9 cellular contexts compared by ENCODE assay signal in genomic region chr7:137961200-137962177, GRCh38. TPM values are rescaled to one million over a fixed set of nuclear protein-coding genes. Genes with fewer than 3 reads are reported as not detected.
DNase-seq lines count a peak whose midpoint lies in the region; ATAC-seq, FAIRE-seq and TF ChIP-seq lines count a peak whose summit lies in the region.
"Had no signal": no experiment of that assay in that cellular context is flagged by ENCODE, and none has a peak within 500 bp of the region (broad histone marks: within the 10 kb centered on the region; RNA-seq: fewer than 3 reads in every experiment).

No MANE protein-coding gene starts in this region.

- TF ChIP-seq RAD21 in HepG2 (CRISPR knock-in tag; IDR thresholded peaks at IDR 0.05), result no peak

- no peaks in the 10 kb centered on the region for H3K9me3 Mint-ChIP-seq in activated T-cell treated with anti-CD3 and anti-CD28 coated beads, Interleukin-2, amount 50 U/mL, for 72 hours

- peaks cover 97% of the 10 kb centered on the region for H3K79me2 ChIP-seq in HepG2 (ENCODE audit: insufficient read depth, low read length)

- BruUV-seq in HepG2 (replicated peaks; lab: Mats Ljungman, UMichigan), result no TSS peak

- no peak overlapping the region for H3K27ac Mint-ChIP-seq in activated T-cell treated with anti-CD3 and anti-CD28 coated beads, Interleukin-2, amount 50 U/mL, for 72 hours

- no peak overlapping the region for H3K9ac ChIP-seq in HepG2 (ENCODE audit: insufficient read depth, low read depth, low read length)

- intact Hi-C loops in right lobe of liver (cut with DNase I) (no loop called here), HepG2 (cut with micrococcal nuclease; ENCODE audit: unreplicated experiment) (no loop called here), thyroid gland (cut with DNase I) (no loop called here)

- TF ChIP-seq CTCF in right lobe of liver (IDR thresholded peaks at IDR 0.05), result no peak
- no peak for TF ChIP-seq CTCF in HepG2 (CRISPR knock-in tag; IDR thresholded peaks at IDR 0.05)
- no peak for TF ChIP-seq CTCF in thyroid gland (IDR thresholded peaks at IDR 0.05)

- in situ Hi-C loops in HepG2 (cut with HindIII; ENCODE audit: extremely low pct_ligation_motif_present, low pct_unique_long_range_greater_than_20kb), result no loop called here

- H3K27me3 Mint-ChIP-seq in activated T-cell treated with anti-CD3 and anti-CD28 coated beads, Interleukin-2, amount 50 U/mL, for 72 hours (ENCODE audit: low read depth), result no peaks in the 10 kb centered on the region

- no peaks in the 10 kb centered on the region for H3K36me3 Mint-ChIP-seq in activated T-cell treated with anti-CD3 and anti-CD28 coated beads, Interleukin-2, amount 50 U/mL, for 72 hours (ENCODE audit: insufficient read depth in 2 of 2)

- H3K4me3 Mint-ChIP-seq in activated T-cell treated with anti-CD3 and anti-CD28 coated beads, Interleukin-2, amount 50 U/mL, for 72 hours, result peak overlapping the region; percentile 10 to 21

- H3K27ac ChIP-seq in right lobe of liver (no peak overlapping the region), HepG2 (ENCODE audit: extremely low read length, insufficient read depth, low read length) (no peak overlapping the region), thyroid gland (peak overlapping the region; percentile 18 to 88 (median 80))

- DNase-seq in right lobe of liver (no peak), HepG2 (ENCODE audit: low spot score) (no peak), thyroid gland (no peak), NCI-H2107 treated with DMSO at 0.1 percent for 48 hours (lab: John Stamatoyannopoulos, UW; ENCODE audit: unreplicated experiment) (no peak), KG1 (lab: John Stamatoyannopoulos, UW) (no peak), globus pallidus (ENCODE audit: low spot score) (no peak)
- DNase-seq in activated T-cell treated with anti-CD3 and anti-CD28 coated beads, Interleukin-2, amount 50 U/mL, for 72 hours, result peak; percentile 52 to 55
- DNase-seq: cortex of kidney had no signal

- H3K4me1 Mint-ChIP-seq in activated T-cell treated with anti-CD3 and anti-CD28 coated beads, Interleukin-2, amount 50 U/mL, for 72 hours (ENCODE audit: low read depth), result peaks cover 29% of the 10 kb centered on the region

- no peak overlapping the region for H3K4me2 ChIP-seq in HepG2 (ENCODE audit: low read depth, low read length)

- no peaks in the 10 kb centered on the region for H3K27me3 ChIP-seq in right lobe of liver
- H3K27me3 ChIP-seq in HepG2 (ENCODE audit: control insufficient read depth in 1 of 2, insufficient read depth in 2 of 2, low read length in 2 of 2), result no peaks in the 10 kb centered on the region
- no peaks in the 10 kb centered on the region for H3K27me3 ChIP-seq in thyroid gland

- 77% methylated on average over 9 of the region's 11 CpGs for WGBS in right lobe of liver (ENCODE audit: insufficient coverage, low coverage, low lambda C conversion rate, missing lambda C conversion rate)
- WGBS in HepG2 (ENCODE audit: low lambda C conversion rate), result 95% methylated on average over 11 of the region's 11 CpGs
- 95% methylated on average over 11 of the region's 11 CpGs for WGBS in thyroid gland, 2 donors

- ATAC-seq in right lobe of liver (peak; percentile 34 to 69 (median 60)), HepG2 (no peak), HG03159 (IDR thresholded peaks at IDR 0.05; ENCODE audit: unreplicated experiment) (peak; percentile 75)
- peak; percentile 100 for ATAC-seq in activated T-cell treated with anti-CD3 and anti-CD28 coated beads, Interleukin-2, amount 50 U/mL, for 72 hours (replicated peaks in 1 of 2)

- H2AFZ ChIP-seq in HepG2 (ENCODE audit: low read length), result no peak overlapping the region

- TF ChIP-seq POLR2A in right lobe of liver (IDR thresholded peaks at IDR 0.05) (no peak), HepG2 (IDR thresholded peaks at IDR 0.05; ENCODE audit: insufficient read depth in 1 of 2, low read depth in 2 of 2, low read length in 2 of 2) (no peak), thyroid gland (IDR thresholded peaks at IDR 0.05) (no peak)

- CTCF ChIA-PET in HepG2 (lab: Yijun Ruan, JAX; ENCODE audit: low intra/inter-chr PET ratio, low total read pairs), result no interaction called here

- H3K4me1 ChIP-seq in right lobe of liver (peaks cover 0 to 12% (median 3%) of the 10 kb centered on the region in 4 donors), HepG2 (ENCODE audit: insufficient read depth, low read length) (peaks cover 89% of the 10 kb centered on the region), thyroid gland (peaks cover 85 to 97% of the 10 kb centered on the region in 2 donors)

- H3K36me3 ChIP-seq in right lobe of liver, result peaks cover 0 to 3% (median 0%) of the 10 kb centered on the region in 4 donors
- peaks cover 22 to 49% of the 10 kb centered on the region in 2 experiments for H3K36me3 ChIP-seq in HepG2 (replicated peaks in 1 of 2; ENCODE audit: control insufficient read depth in 1 of 2, insufficient read depth in 2 of 2, low read length in 2 of 2)
- no peaks in the 10 kb centered on the region for H3K36me3 ChIP-seq in thyroid gland

- H3K4me3 ChIP-seq in right lobe of liver, result no peak overlapping the region
- H3K4me3 ChIP-seq in HepG2 (replicated peaks in 1 of 3; ENCODE audit: insufficient read depth in 1 of 3, low read depth in 2 of 3, low read length in 3 of 3), result no peak overlapping the region
- no peak overlapping the region for H3K4me3 ChIP-seq in thyroid gland (replicated peaks in 1 of 3)

- H4K20me1 ChIP-seq in HepG2 (ENCODE audit: insufficient read depth, low read length), result no peaks in the 10 kb centered on the region; the same call in 1 of the 2 replicates

- FAIRE-seq in HepG2 (lab: Jason Lieb, UNC), result no peak

- no peak for TF ChIP-seq EP300 in HepG2 (IDR thresholded peaks at IDR 0.05; ENCODE audit: low read depth in 2 of 2, low read length in 2 of 2)
- no peak for TF ChIP-seq EP300 in HepG2 (CRISPR knock-in tag; IDR thresholded peaks at IDR 0.05; ENCODE audit: borderline replicate concordance)

- H3K9me3 ChIP-seq in right lobe of liver (no peaks in the 10 kb centered on the region), HepG2 (ENCODE audit: low read length) (no peaks in the 10 kb centered on the region), thyroid gland (no peaks in the 10 kb centered on the region)

- POLR2A ChIA-PET in HepG2 (lab: Yijun Ruan, JAX), result no interaction called here

TF ChIP-seq in HepG2, 621 proteins besides CTCF, POLR2A, EP300 and RAD21 (continues in another document):
- TF ChIP-seq ZNF143 (CRISPR knock-in tag; IDR thresholded peaks at IDR 0.05) (no peak), MEIS1 (CRISPR knock-in tag; IDR thresholded peaks at IDR 0.05; ENCODE audit: borderline replicate concordance) (no peak), GPN1 (CRISPR knock-in tag; IDR thresholded peaks at IDR 0.05; ENCODE audit: borderline replicate concordance) (no peak), ARNT (IDR thresholded peaks at IDR 0.05) (no peak), IKZF1 (IDR thresholded peaks at IDR 0.05) (no peak), ELK4 (CRISPR knock-in tag; IDR thresholded peaks at IDR 0.05; ENCODE audit: borderline replicate concordance) (no peak), BCL3 (CRISPR knock-in tag; IDR thresholded peaks at IDR 0.05) (no peak), ASH2L (IDR thresholded peaks at IDR 0.05; ENCODE audit: insufficient read length, low read depth, low read length) (no peak)

RNA-seq across cellular contexts. Expression of gene CREB3L2, which starts 40.4 kb away (rescaled TPM):
- total RNA-seq in right lobe of liver (10 to 100 TPM; 11.5 to 29.9 (median 18.2) TPM), HepG2 (2016; rRNA removed; fragmentation: Illumina TruSeq; extraction: Trizol) (22.1 and 26.6 TPM in 2 replicates), thyroid gland (100 to 1,000 TPM in 2 of 4 donors, 10 to 100 TPM in 2; 86.1 to 143 (median 103) TPM)
- total RNA-seq in HepG2 (2016; cell fraction: cytosol; rRNA removed; fragmentation: Illumina TruSeq; extraction: Trizol; ENCODE audit: low read depth), result 6.5 and 8.8 TPM in 2 replicates
- 21.4 and 26.4 TPM in 2 replicates for total RNA-seq in HepG2 (2016; cell fraction: insoluble cytoplasmic fraction; rRNA removed; fragmentation: Illumina TruSeq; extraction: Trizol)
- total RNA-seq in HepG2 (2016; cell fraction: membrane; rRNA removed; fragmentation: Illumina TruSeq; extraction: Trizol), result 14.1 and 14.5 TPM in 2 replicates
- total RNA-seq in HepG2 (2016; cell fraction: nucleus; rRNA removed; fragmentation: Illumina TruSeq; extraction: Trizol), result 53.5 and 54.7 TPM in 2 replicates
- polyA plus RNA-seq in HepG2 (2011; rRNA removed), result 39.0 and 41.1 TPM in 2 replicates
- 26.0 and 30.9 TPM in 2 replicates for polyA plus RNA-seq in HepG2 (2011; cell fraction: cytosol; rRNA removed)
- polyA plus RNA-seq in HepG2 (2011; cell fraction: nucleus; rRNA removed), result 36.5 and 47.2 TPM in 2 replicates
- 22.8 and 35.4 TPM in 2 replicates for polyA plus RNA-seq in HepG2 (2012)
- polyA plus RNA-seq in HepG2 (2016; cell fraction: cytosol; fragmentation: Illumina TruSeq; extraction: Trizol; ENCODE audit: low read depth), result 2.4 and 2.7 TPM in 2 replicates
- 31.2 and 35.1 TPM in 2 replicates for polyA plus RNA-seq in HepG2 (2016; cell fraction: insoluble cytoplasmic fraction; fragmentation: Illumina TruSeq; extraction: Trizol; ENCODE audit: low read depth)
- 5.9 and 6.4 TPM in 2 replicates for polyA plus RNA-seq in HepG2 (2016; cell fraction: membrane; fragmentation: Illumina TruSeq; extraction: Trizol; ENCODE audit: low read depth)
- polyA plus RNA-seq in HepG2 (2016; cell fraction: nucleus; fragmentation: Illumina TruSeq; extraction: Trizol; ENCODE audit: insufficient read depth, low read depth), result 43.3 and 43.6 TPM in 2 replicates
- polyA minus RNA-seq in HepG2 (2011; rRNA and poly(A)+ RNA removed; ENCODE audit: low replicate concordance), result 32.8 and 173 TPM in 2 replicates
- 58.1 and 61.3 TPM in 2 replicates for polyA minus RNA-seq in HepG2 (2011; cell fraction: cytosol; rRNA and poly(A)+ RNA removed)
- polyA minus RNA-seq in HepG2 (2011; cell fraction: nucleus; rRNA and poly(A)+ RNA removed), result 95.2 and 100 TPM in 2 replicates
- total RNA-seq in activated T-cell treated with anti-CD3 and anti-CD28 coated beads, Interleukin-2, amount 50 U/mL, for 72 hours, result 10 to 100 TPM; 49.4 to 55.1 TPM

Comparison
In these comparisons a context has a peak if more than half of its experiments do, and no peak if none do; other contexts are left out.
1. DNase-seq: peak in activated T-cell treated with anti-CD3 and anti-CD28 coated beads, Interleukin-2, amount 50 U/mL, for 72 hours (2 of 2); none in right lobe of liver (0 of 3), HepG2 (single experiment), thyroid gland (0 of 2), NCI-H2107 treated with DMSO at 0.1 percent for 48 hours (single experiment), KG1 (single experiment) and globus pallidus (single experiment).
2. H3K27ac ChIP-seq: peak in thyroid gland (3 of 3); none in right lobe of liver (0 of 3) and HepG2 (single experiment).